11 cellular contexts compared by ENCODE assay signal in the genomic region with DNA sequence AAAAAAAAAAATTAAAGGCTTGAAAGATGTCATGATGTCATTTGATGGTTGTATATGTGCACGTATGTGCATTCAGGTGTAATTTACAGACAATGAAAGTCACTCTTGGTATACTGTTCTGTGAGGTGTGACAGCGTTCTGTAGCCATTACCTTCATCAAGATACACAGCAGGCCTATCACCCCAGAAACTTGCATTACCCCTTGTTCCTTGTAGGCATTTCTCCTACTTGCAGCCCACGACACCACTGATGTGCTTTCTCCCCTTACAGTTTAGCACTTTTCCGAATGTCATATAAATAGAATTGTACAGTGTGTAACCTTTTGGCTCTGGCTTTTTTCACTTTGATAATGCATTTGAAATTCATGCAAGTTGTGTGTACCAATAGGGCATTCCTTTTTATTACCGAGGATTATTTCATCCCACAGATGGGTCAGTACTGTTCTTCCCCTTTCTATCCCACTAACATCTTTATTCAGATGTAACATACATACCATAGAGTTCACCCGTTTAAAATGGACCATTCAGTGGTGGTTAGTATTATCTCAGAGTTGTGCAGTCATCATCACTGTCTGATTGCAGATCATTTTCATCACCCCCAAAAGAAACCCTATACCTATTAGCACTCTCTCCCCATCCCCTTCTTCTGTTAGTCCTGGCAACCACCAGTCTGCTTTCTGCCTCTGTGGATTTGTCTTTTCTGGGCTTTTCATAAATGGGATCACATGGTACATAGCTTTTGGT.
"Had no signal": no experiment of that assay in that cellular context is flagged by ENCODE, and none has a peak within 500 bp of the region (broad histone marks: within the 10 kb centered on the region; RNA-seq: fewer than 3 reads in every experiment).

No MANE protein-coding gene starts in this region.

- H3K4me3 ChIP-seq: left ventricle myocardium inferior, ovary, upper lobe of right lung had no signal

- H3K27ac ChIP-seq: left ventricle myocardium inferior, ovary, upper lobe of right lung had no signal

- H3K36me3 ChIP-seq: left ventricle myocardium inferior, ovary, upper lobe of right lung had no signal

- H3K27ac Mint-ChIP-seq: activated CD8-positive, alpha-beta T cell treated with anti-CD3 and anti-CD28 coated beads, Interleukin-2, amount 10 ng/mL, durations not matched to agents 7 days and 5 days; activated naive CD4-positive, alpha-beta T cell treated with anti-CD3 and anti-CD28 coated beads, Interleukin-2, amount 10 ng/mL, durations not matched to agents 7 days and 5 days; activated T-helper 2 cell treated with anti-CD3 and anti-CD28 coated beads, Interferon-gamma antibody, Interleukin-2, Interleukin-4, amounts not matched to agents 10 μg/mL and 5 μg/mL and 100 μg/mL, durations not matched to agents 14 hours and 24 hours and 36 hours had no signal

- H3K27me3 ChIP-seq: ovary, upper lobe of right lung had no signal

- H3K27me3 Mint-ChIP-seq: activated naive CD4-positive, alpha-beta T cell treated with anti-CD3 and anti-CD28 coated beads, Interleukin-2, amount 10 ng/mL, durations not matched to agents 7 days and 5 days had no signal

- ATAC-seq: activated CD8-positive, alpha-beta T cell treated with anti-CD3 and anti-CD28 coated beads, Interleukin-2, amount 10 ng/mL, durations not matched to agents 7 days and 5 days; upper lobe of right lung had no signal

- H3K9me3 Mint-ChIP-seq: activated naive CD4-positive, alpha-beta T cell treated with anti-CD3 and anti-CD28 coated beads, Interleukin-2, amount 10 ng/mL, durations not matched to agents 7 days and 5 days; activated T-helper 2 cell treated with anti-CD3 and anti-CD28 coated beads, Interferon-gamma antibody, Interleukin-2, Interleukin-4, amounts not matched to agents 10 μg/mL and 5 μg/mL and 100 μg/mL, durations not matched to agents 14 hours and 24 hours and 36 hours; neural crest cell had no signal

- H3K9me3 ChIP-seq: left ventricle myocardium inferior, ovary, upper lobe of right lung had no signal

- DNase-seq: activated CD8-positive, alpha-beta T cell treated with anti-CD3 and anti-CD28 coated beads, Interleukin-2, amount 10 ng/mL, durations not matched to agents 7 days and 5 days; activated naive CD4-positive, alpha-beta T cell treated with anti-CD3 and anti-CD28 coated beads, Interleukin-2, amount 10 ng/mL, durations not matched to agents 7 days and 5 days; anterior cingulate cortex; left ventricle myocardium inferior; mesenchymal stem cell; stimulated activated CD4-positive, alpha-beta T cell treated with anti-CD3 and anti-CD28 coated beads, Interleukin-12 subunit alpha, Interleukin-12 subunit beta, amount 100 ng/mL, for 4 hours; stimulated activated naive CD4-positive, alpha-beta T cell treated with Interleukin-2 at 50 U/mL for 16 hours; upper lobe of right lung had no signal

- H3K4me3 Mint-ChIP-seq: activated CD8-positive, alpha-beta T cell treated with anti-CD3 and anti-CD28 coated beads, Interleukin-2, amount 10 ng/mL, durations not matched to agents 7 days and 5 days; activated naive CD4-positive, alpha-beta T cell treated with anti-CD3 and anti-CD28 coated beads, Interleukin-2, amount 10 ng/mL, durations not matched to agents 7 days and 5 days; neural crest cell had no signal
